22 cellular contexts compared by ENCODE assay signal in the genomic region with DNA sequence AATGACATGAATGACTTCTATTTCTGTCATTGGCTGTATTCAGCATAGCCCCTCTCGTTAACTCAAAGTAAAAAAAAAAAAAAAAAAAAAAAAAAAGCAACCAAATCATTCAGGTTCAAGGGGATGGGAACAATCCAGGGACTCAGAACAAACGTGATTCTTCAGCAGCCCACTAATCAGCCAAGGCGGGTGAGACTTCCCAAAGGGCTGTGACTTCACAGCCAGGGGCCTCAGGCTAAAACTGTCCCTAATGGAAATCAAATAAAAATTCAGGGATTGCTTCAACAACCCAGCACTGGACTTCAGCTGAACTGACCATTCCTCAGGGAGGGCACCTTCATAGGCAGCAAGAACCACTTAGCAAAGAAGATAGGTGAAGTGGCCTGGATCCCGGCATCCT.
DNase-seq lines count a peak whose midpoint lies in the region; ATAC-seq, FAIRE-seq and TF ChIP-seq lines count a peak whose summit lies in the region.
"Had no signal": no experiment of that assay in that cellular context is flagged by ENCODE, and none has a peak within 500 bp of the region (broad histone marks: within the 10 kb centered on the region; RNA-seq: fewer than 3 reads in every experiment).

No MANE protein-coding gene starts in this region.

- H3K27ac ChIP-seq in pancreas: peak overlapping the region in 3 of 4 donors; percentile 5 to 53 (median 12)
- H3K27ac ChIP-seq: BLaER1 treated with 17β-estradiol and CSF1 and Interleukin-3, amounts not matched to agents 10 nM and 100 nM; PC-9; SJCRH30 had no signal

- no peaks in the 10 kb centered on the region for H3K9me3 ChIP-seq in pancreas
- no peaks in the 10 kb centered on the region for H3K9me3 ChIP-seq in MG63
- H3K9me3 ChIP-seq: BLaER1 treated with 17β-estradiol and CSF1 and Interleukin-3, amounts not matched to agents 10 nM and 100 nM; SJCRH30 had no signal

- 49 to 53% methylated on average over 4 of the region's 4 CpGs for WGBS in pancreas, 2 donors

- peaks cover 13 to 45% (median 31%) of the 10 kb centered on the region in 3 donors for H3K4me1 ChIP-seq in pancreas

- intact Hi-C loops in pancreas (cut with DNase I): no loop called here

- no peaks in the 10 kb centered on the region for H3K27me3 ChIP-seq in pancreas
- H3K27me3 ChIP-seq in MG63: no peaks in the 10 kb centered on the region
- H3K27me3 ChIP-seq: BLaER1 treated with 17β-estradiol and CSF1 and Interleukin-3, amounts not matched to agents 10 nM and 100 nM; SJCRH30 had no signal

- H3K4me3 ChIP-seq in pancreas (no peak overlapping the region), MG63 (no peak overlapping the region)
- H3K4me3 ChIP-seq: BLaER1 treated with 17β-estradiol and CSF1 and Interleukin-3, amounts not matched to agents 10 nM and 100 nM; PC-9; SJCRH30 had no signal

- no peak for TF ChIP-seq CTCF in pancreas (IDR thresholded peaks at IDR 0.05)

- FAIRE-seq in G401.6 (lab: Jason Lieb, UNC): peak; percentile 89
- FAIRE-seq in pancreas (lab: Jason Lieb, UNC): no peak
- FAIRE-seq: A204.1, GM12892, H54 had no signal

- DNase-seq in cerebellar cortex (ENCODE audit: low spot score): peak; percentile 54
- DNase-seq in pancreas: no peak
- no peak for DNase-seq in cerebellum (ENCODE audit: low spot score)
- no peak for DNase-seq in SK-N-DZ (ENCODE audit: low spot score)
- no peak for DNase-seq in MG63
- DNase-seq: AML-193; CD4-positive, alpha-beta T cell; KG1; NCI-H1048; NCI-H1417; NCI-H1694; NCI-H2029 treated with DMSO at 0.1 percent for 48 hours; NCI-H526 treated with DMSO at 0.1 percent for 48 hours; PC-9; SJCRH30 had no signal

- H3K36me3 ChIP-seq in pancreas (no peaks in the 10 kb centered on the region), MG63 (no peaks in the 10 kb centered on the region)
- H3K36me3 ChIP-seq: BLaER1 treated with 17β-estradiol and CSF1 and Interleukin-3, amounts not matched to agents 10 nM and 100 nM; SJCRH30 had no signal

- ATAC-seq in pancreas (no peak), HG02973 (IDR thresholded peaks at IDR 0.05; ENCODE audit: unreplicated experiment) (no peak)
- ATAC-seq: Right ventricle myocardium inferior had no signal
